Comparison of ENCODE assay signal across 23 cellular contexts in genomic region chr21:46410516-46410915, GRCh38. TPM values are rescaled to one million over a fixed set of nuclear protein-coding genes. Genes with fewer than 3 reads are reported as not detected.
A peak's percentile ranks its signal among the peaks of the same experiment; 100 is the strongest.
DNase-seq lines count a peak whose midpoint lies in the region; ATAC-seq and TF ChIP-seq lines count a peak whose summit lies in the region.
"Had no signal": no experiment of that assay in that cellular context is flagged by ENCODE, and none has a peak within 500 bp of the region (broad histone marks: within the 10 kb centered on the region; RNA-seq: fewer than 3 reads in every experiment).

No MANE protein-coding gene starts in this region.

- H2BK20ac ChIP-seq in H9 (ENCODE audit: low read depth, low read length, poor library complexity, severe bottlenecking): no peak overlapping the region

- H4K91ac ChIP-seq in H9 (ENCODE audit: insufficient read length, low read depth, low read length): no peak overlapping the region

- H3K36me3 ChIP-seq in iPS-20b (ENCODE audit: insufficient read depth, low read depth, low read length) (peaks cover 31% of the 10 kb centered on the region), neural progenitor cell (no peaks in the 10 kb centered on the region)

- no peak overlapping the region for H3K18ac ChIP-seq in H9 (ENCODE audit: insufficient read length, low read depth, low read length)

- H3K56ac ChIP-seq in H9 (ENCODE audit: insufficient read length, low read depth, low read length): no peak overlapping the region

- no peaks in the 10 kb centered on the region for H3K79me2 ChIP-seq in H9 (ENCODE audit: insufficient read depth, low read length)
- H3K79me2 ChIP-seq in neural progenitor cell (ENCODE audit: low read depth): no peaks in the 10 kb centered on the region

- H2AFZ ChIP-seq in H9 (ENCODE audit: low read length): no peak overlapping the region
- H2AFZ ChIP-seq in neural progenitor cell (replicated peaks): no peak overlapping the region
- H2AFZ ChIP-seq: GM23248 had no signal

- H3K9ac ChIP-seq in H9 (ENCODE audit: extremely low read depth, insufficient read length, low read length) (no peak overlapping the region), iPS-20b (ENCODE audit: low read depth, low read length) (peak overlapping the region; percentile 49; the same call in 1 of the 2 replicates), neural progenitor cell (no peak overlapping the region)
- H3K9ac ChIP-seq: GM23248 had no signal

- H3K9me3 ChIP-seq in H9 (ENCODE audit: control insufficient read depth, low read depth, low read length) (no peaks in the 10 kb centered on the region), iPS-20b (ENCODE audit: insufficient read depth, low read depth, low read length) (no peaks in the 10 kb centered on the region), neural progenitor cell (ENCODE audit: low read depth) (no peaks in the 10 kb centered on the region)
- H3K9me3 ChIP-seq: A549, SJCRH30 had no signal

- no peaks in the 10 kb centered on the region for H3K27me3 ChIP-seq in H9 (ENCODE audit: insufficient read depth, low read length)
- H3K27me3 ChIP-seq in iPS-20b (ENCODE audit: insufficient read depth, low read length): no peaks in the 10 kb centered on the region
- H3K27me3 ChIP-seq in neural progenitor cell: no peaks in the 10 kb centered on the region
- H3K27me3 ChIP-seq: SJCRH30 had no signal

- H3F3A ChIP-seq in neural progenitor cell (ENCODE audit: low read depth): no peaks in the 10 kb centered on the region

- H4K5ac ChIP-seq in H9 (ENCODE audit: insufficient read length, low read depth, low read length): peak overlapping the region; percentile 15

- H2BK120ac ChIP-seq in H9 (ENCODE audit: low read depth, low read length, poor library complexity, severe bottlenecking): no peak overlapping the region

- H3K4ac ChIP-seq in H9 (ENCODE audit: low read depth, low read length): no peak overlapping the region

- H3T11ph ChIP-seq in H9 (ENCODE audit: low read length): no peak overlapping the region

- H3K4me1 Mint-ChIP-seq in H9 (peaks cover 19 to 27% of the 10 kb centered on the region in 2 experiments), neural progenitor cell (peaks cover 6% of the 10 kb centered on the region)
- H3K4me1 Mint-ChIP-seq in central memory CD8-positive, alpha-beta T cell: peaks cover 26% of the 10 kb centered on the region
- H3K4me1 Mint-ChIP-seq: B cell, CD14-positive monocyte had no signal

- H3K4me1 ChIP-seq in H9 (ENCODE audit: insufficient read depth, low read length) (peaks cover 9% of the 10 kb centered on the region; the same call in 1 of the 2 replicates), iPS-20b (ENCODE audit: insufficient read depth, low read length) (peaks cover 3% of the 10 kb centered on the region; the same call in 1 of the 2 replicates), neural progenitor cell (peaks cover 9% of the 10 kb centered on the region)
- H3K4me1 ChIP-seq: A549, SJCRH30 had no signal

- H4K8ac ChIP-seq in H9 (replicated peaks; ENCODE audit: insufficient read length, low read depth, low read length): no peak overlapping the region

- H3K4me3 Mint-ChIP-seq in H9: no peak overlapping the region; a peak in 1 of 5 replicates
- H3K4me3 Mint-ChIP-seq in central memory CD8-positive, alpha-beta T cell: peak overlapping the region; percentile 51
- no peak overlapping the region for H3K4me3 Mint-ChIP-seq in neural progenitor cell
- H3K4me3 Mint-ChIP-seq: B cell, CD14-positive monocyte had no signal

- H3K27ac ChIP-seq in H9 (ENCODE audit: insufficient read length, low read depth, low read length) (peak overlapping the region; percentile 77), iPS-20b (ENCODE audit: low read length) (no peak overlapping the region), neural progenitor cell (peak overlapping the region; percentile 58)
- H3K27ac ChIP-seq: A549, GM23248, SJCRH30 had no signal

- H3K23me2 ChIP-seq in H9 (ENCODE audit: insufficient read length, low read depth, low read length, poor library complexity, severe bottlenecking): peaks cover 7% of the 10 kb centered on the region

- H3K4me3 ChIP-seq in iPS-20b (ENCODE audit: low read length) (no peak overlapping the region), neural progenitor cell (no peak overlapping the region)
- H3K4me3 ChIP-seq: A549, GM23248, SJCRH30 had no signal

- no peak overlapping the region for H2AK5ac ChIP-seq in H9 (ENCODE audit: insufficient read length, low read length)

- no peak for TF ChIP-seq CTCF in H9 (conservative IDR thresholded peaks at IDR 0.05)
- no peak for TF ChIP-seq CTCF in neural progenitor cell (IDR thresholded peaks at IDR 0.05)

- H3K27ac Mint-ChIP-seq in H9: peak overlapping the region; percentile 85 to 98 (median 95)
- H3K27ac Mint-ChIP-seq in central memory CD8-positive, alpha-beta T cell (ENCODE audit: low read depth): peak overlapping the region; percentile 67
- peak overlapping the region; percentile 25 for H3K27ac Mint-ChIP-seq in neural progenitor cell
- H3K27ac Mint-ChIP-seq: B cell, CD14-positive monocyte had no signal

- H2BK15ac ChIP-seq in H9 (ENCODE audit: low read depth, low read length): no peak overlapping the region

- H3K79me1 ChIP-seq in H9 (ENCODE audit: insufficient read depth, low read depth, low read length, poor library complexity, severe bottlenecking): no peaks in the 10 kb centered on the region

- DNase-seq in H9 (no peak), neural progenitor cell (ENCODE audit: low spot score) (no peak), DMS 273 treated with DMSO at 0.1 percent for 48 hours (lab: John Stamatoyannopoulos, UW) (no peak), NCI-H128 (lab: John Stamatoyannopoulos, UW; ENCODE audit: unreplicated experiment) (no peak)
- DNase-seq in central memory CD8-positive, alpha-beta T cell (ENCODE audit: low spot score in 2 of 2): no peak
- DNase-seq: GM23248; Karpas-422; MV-4-11; NCI-H1105 treated with DMSO at 0.1 percent for 48 hours; NCI-H1694; NCI-H2081; NCI-H2171; NCI-H345; NCI-H524; NCI-H774; NK-92 treated with Interleukin-12 subunit alpha and Interleukin-12 subunit beta, amount 100 ng/mL, for 24 hours; SJCRH30 had no signal

- H3K14ac ChIP-seq in H9 (ENCODE audit: insufficient read depth, low read length): no peak overlapping the region

- no peak overlapping the region for H2BK12ac ChIP-seq in H9 (ENCODE audit: insufficient read length, low read depth, low read length)

- WGBS in H9 (ENCODE audit: extremely low coverage, insufficient read length, low lambda C conversion rate): no CpG with 5 or more reads among the region's 9 CpGs

- H3K4me2 ChIP-seq in H9 (ENCODE audit: insufficient read depth, insufficient read length, low read length): no peak overlapping the region
- H3K4me2 ChIP-seq in neural progenitor cell: no peak overlapping the region
- H3K4me2 ChIP-seq: A549 had no signal

- no peak for ATAC-seq in central memory CD8-positive, alpha-beta T cell (replicated peaks; ENCODE audit: extremely low read depth, poor library complexity, severe bottlenecking)
- no peak for ATAC-seq in GM21737 (IDR thresholded peaks at IDR 0.05; ENCODE audit: unreplicated experiment)
- ATAC-seq: A549, HCT116 had no signal

- H3K36me3 Mint-ChIP-seq in H9 (ENCODE audit: insufficient read depth in 1 of 3, low read depth in 3 of 3): peaks cover 6 to 30% (median 25%) of the 10 kb centered on the region in 3 experiments
- H3K36me3 Mint-ChIP-seq in central memory CD8-positive, alpha-beta T cell (ENCODE audit: insufficient read depth): peaks cover 12% of the 10 kb centered on the region
- peaks cover 18% of the 10 kb centered on the region for H3K36me3 Mint-ChIP-seq in neural progenitor cell

- H3K9me3 Mint-ChIP-seq in H9 (no peaks in the 10 kb centered on the region), neural progenitor cell (no peaks in the 10 kb centered on the region)
- H3K9me3 Mint-ChIP-seq in central memory CD8-positive, alpha-beta T cell: no peaks in the 10 kb centered on the region
- H3K9me3 Mint-ChIP-seq: CD14-positive monocyte had no signal

- H3K27me3 Mint-ChIP-seq in H9 (ENCODE audit: low read depth) (no peaks in the 10 kb centered on the region), neural progenitor cell (ENCODE audit: insufficient read depth, low read depth) (no peaks in the 10 kb centered on the region)
- H3K27me3 Mint-ChIP-seq in central memory CD8-positive, alpha-beta T cell: no peaks in the 10 kb centered on the region
- H3K27me3 Mint-ChIP-seq: B cell had no signal

- H4K20me1 ChIP-seq in H9 (ENCODE audit: control insufficient read depth, insufficient read depth, insufficient read length) (peaks cover 2% of the 10 kb centered on the region), neural progenitor cell (ENCODE audit: low read depth) (no peaks in the 10 kb centered on the region)

- H3K23ac ChIP-seq in H9 (ENCODE audit: insufficient read length, low read depth, low read length): no peak overlapping the region

- no peak overlapping the region for H2BK5ac ChIP-seq in H9 (ENCODE audit: insufficient read length, low read length)

RNA-seq across cellular contexts. Expression of gene DIP2A, which starts 48.2 kb away (rescaled TPM):
- total RNA-seq in H9 (2021): 23.0 and 25.2 TPM in 2 replicates
- total RNA-seq in neural progenitor cell (ENCODE audit: low replicate concordance): 50.7 and 54.1 TPM in 2 replicates

Comparison
In these comparisons a context has a peak if more than half of its experiments do, and no peak if none do; other contexts are left out.
1. H3K27ac Mint-ChIP-seq: peak in every context shown above with its lines; median percentile 95 in H9; 67 in central memory CD8-positive, alpha-beta T cell; 25 in neural progenitor cell.